10 cellular contexts compared by ENCODE assay signal in the genomic region with DNA sequence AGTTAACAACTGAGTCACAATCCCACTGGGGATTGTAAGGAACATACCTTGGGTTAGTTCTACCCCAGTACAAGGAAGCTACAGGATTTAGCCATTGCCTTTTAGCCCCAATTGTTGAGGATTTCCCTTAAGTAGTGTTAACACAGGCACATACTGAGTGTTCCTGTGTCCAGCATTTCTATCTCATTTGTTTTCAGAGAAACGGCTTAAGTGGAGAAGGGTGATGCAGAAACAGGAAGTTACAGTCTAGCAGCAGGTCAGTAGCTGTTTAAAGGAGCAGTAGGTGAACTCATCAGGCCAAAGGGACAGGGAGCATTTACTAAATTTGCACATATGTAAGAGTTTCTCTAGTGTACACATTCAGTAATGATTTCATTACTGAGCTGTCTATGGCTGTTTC.
A peak's percentile ranks its signal among the peaks of the same experiment; 100 is the strongest.
DNase-seq lines count a peak whose midpoint lies in the region; ATAC-seq lines count a peak whose summit lies in the region.
"Had no signal": no experiment of that assay in that cellular context is flagged by ENCODE, and none has a peak within 500 bp of the region (broad histone marks: within the 10 kb centered on the region; RNA-seq: fewer than 3 reads in every experiment).

No MANE protein-coding gene starts in this region.

- H3K9me3 ChIP-seq in aorta (ENCODE audit: control insufficient read depth, low read length): no peaks in the 10 kb centered on the region

- peaks cover 19% of the 10 kb centered on the region for H3K36me3 Mint-ChIP-seq in activated CD8-positive, alpha-beta T cell treated with anti-CD3 and anti-CD28 coated beads, Interleukin-2, amount 10 ng/mL, durations not matched to agents 7 days and 5 days (ENCODE audit: low read depth)

- H3K36me3 ChIP-seq in aorta (ENCODE audit: control insufficient read depth in 1 of 2, insufficient read depth in 2 of 2, low read length in 1 of 2): no peaks in the 10 kb centered on the region

- H3K27me3 ChIP-seq in aorta (ENCODE audit: control insufficient read depth in 1 of 2, insufficient read depth in 2 of 2, low read length in 1 of 2): no peaks in the 10 kb centered on the region

- H3K4me3 ChIP-seq in aorta (ENCODE audit: low read length in 2 of 2): no peak overlapping the region

- H3K27ac ChIP-seq in aorta (ENCODE audit: low read depth in 1 of 2, low read length in 2 of 2): no peak overlapping the region
- H3K27ac ChIP-seq in substantia nigra (ENCODE audit: low read depth, low read length, poor library complexity, severe bottlenecking): no peak overlapping the region

- peak; percentile 28 for ATAC-seq in GM21390 (IDR thresholded peaks at IDR 0.05; ENCODE audit: unreplicated experiment)
- ATAC-seq in HG03558 (IDR thresholded peaks at IDR 0.05; ENCODE audit: extremely low read depth, unreplicated experiment): peak; percentile 22
- ATAC-seq in activated CD8-positive, alpha-beta T cell treated with anti-CD3 and anti-CD28 coated beads, Interleukin-2, amount 10 ng/mL, durations not matched to agents 7 days and 5 days: no peak
- no peak for ATAC-seq in aorta (ENCODE audit: low FRiP score)

- POLR2A ChIA-PET in activated CD8-positive, alpha-beta T cell treated with anti-CD3 and anti-CD28 coated beads, Interleukin-2, amount 10 ng/mL, durations not matched to agents 7 days and 5 days (lab: Charles Lee): no interaction called here

- peak overlapping the region; percentile 37 for H3K27ac Mint-ChIP-seq in activated CD8-positive, alpha-beta T cell treated with anti-CD3 and anti-CD28 coated beads, Interleukin-2, amount 10 ng/mL, durations not matched to agents 7 days and 5 days

- H3K9me3 Mint-ChIP-seq in activated CD8-positive, alpha-beta T cell treated with anti-CD3 and anti-CD28 coated beads, Interleukin-2, amount 10 ng/mL, durations not matched to agents 7 days and 5 days (ENCODE audit: insufficient read depth): peaks cover 5% of the 10 kb centered on the region

- DNase-seq in DMS153 treated with DMSO at 0.1 percent for 48 hours (lab: John Stamatoyannopoulos, UW; ENCODE audit: unreplicated experiment): peak; percentile 38
- DNase-seq in activated CD8-positive, alpha-beta T cell treated with anti-CD3 and anti-CD28 coated beads, Interleukin-2, amount 10 ng/mL, durations not matched to agents 7 days and 5 days: no peak
- DNase-seq in stimulated activated CD4-positive, alpha-beta T cell treated with anti-CD3 and anti-CD28 coated beads, Interleukin-15, amount 100 ng/mL, for 24 hours: no peak
- no peak for DNase-seq in aorta
- DNase-seq in substantia nigra (lab: John Stamatoyannopoulos, UW): no peak
- DNase-seq in AG08395 (ENCODE audit: low spot score): no peak
- DNase-seq: activated CD4-positive, CD25-positive, alpha-beta regulatory T cell; stimulated activated naive CD4-positive, alpha-beta T cell had no signal

- H3K4me1 ChIP-seq in aorta (ENCODE audit: control insufficient read depth in 1 of 2, insufficient read depth in 2 of 2, low read length in 2 of 2): no peaks in the 10 kb centered on the region

- 9 to 10% methylated on average over 1 of the region's 1 CpG for WGBS in aorta, 2 donors

- peaks cover 37% of the 10 kb centered on the region for H3K4me1 Mint-ChIP-seq in activated CD8-positive, alpha-beta T cell treated with anti-CD3 and anti-CD28 coated beads, Interleukin-2, amount 10 ng/mL, durations not matched to agents 7 days and 5 days (ENCODE audit: low read depth)

- no peak overlapping the region for H3K4me3 Mint-ChIP-seq in activated CD8-positive, alpha-beta T cell treated with anti-CD3 and anti-CD28 coated beads, Interleukin-2, amount 10 ng/mL, durations not matched to agents 7 days and 5 days

- intact Hi-C loops in aorta (cut with DNase I): no loop called here

- H3K27me3 Mint-ChIP-seq in activated CD8-positive, alpha-beta T cell treated with anti-CD3 and anti-CD28 coated beads, Interleukin-2, amount 10 ng/mL, durations not matched to agents 7 days and 5 days (ENCODE audit: low read depth): no peaks in the 10 kb centered on the region

- CTCF ChIA-PET in activated CD8-positive, alpha-beta T cell treated with anti-CD3 and anti-CD28 coated beads, Interleukin-2, amount 10 ng/mL, durations not matched to agents 7 days and 5 days (lab: Charles Lee): no interaction called here

Comparison
In these comparisons a context has a peak if more than half of its experiments do, and no peak if none do; other contexts are left out.
1. ATAC-seq: peak in GM21390 (single experiment) and HG03558 (single experiment); none in activated CD8-positive, alpha-beta T cell treated with anti-CD3 and anti-CD28 coated beads, Interleukin-2, amount 10 ng/mL, durations not matched to agents 7 days and 5 days (single experiment) and aorta (single experiment).